ENCODE assay signal across 8 cellular contexts in the genomic region with DNA sequence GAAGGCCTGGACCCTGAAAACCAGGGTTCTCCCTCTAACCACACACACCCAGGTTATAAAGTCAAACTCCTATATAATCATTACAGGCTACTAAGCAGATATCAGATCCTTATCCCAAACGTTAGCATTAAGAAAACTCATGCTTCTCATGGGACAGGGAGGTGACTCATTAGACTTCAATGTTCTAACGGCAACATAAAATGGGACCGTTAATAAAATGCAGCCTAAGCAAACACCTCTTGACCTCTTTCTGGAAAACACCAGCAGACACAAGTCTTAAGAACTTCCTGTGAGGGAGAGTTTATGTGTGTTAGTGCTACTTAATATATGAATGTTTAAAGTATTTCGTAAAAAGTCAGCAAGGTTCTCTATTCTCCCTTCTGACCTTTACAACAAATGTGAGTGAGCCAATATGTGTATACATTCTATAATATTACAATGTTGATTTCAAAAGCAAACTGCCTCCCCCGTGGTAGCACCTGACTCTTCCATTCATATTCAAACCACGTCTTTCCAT. TPM values are rescaled to one million over a fixed set of nuclear protein-coding genes. Genes with fewer than 3 reads are reported as not detected.
DNase-seq lines count a peak whose midpoint lies in the region; ATAC-seq, FAIRE-seq and TF ChIP-seq lines count a peak whose summit lies in the region.

No MANE protein-coding gene starts in this region.

- peak overlapping the region; percentile 86 to 89 for H3K27ac ChIP-seq in A549
- peak overlapping the region; percentile 94 for H3K27ac ChIP-seq in brain microvascular endothelial cell

- peaks cover 100% of the 10 kb centered on the region for H3K4me1 Mint-ChIP-seq in HFFc6 (ENCODE audit: low read depth)

- peak overlapping the region; percentile 94 for H3K27ac Mint-ChIP-seq in HFFc6

- no peaks in the 10 kb centered on the region for H3K9me3 ChIP-seq in A549
- no peaks in the 10 kb centered on the region for H3K9me3 ChIP-seq in mononuclear cell (ENCODE audit: low read depth, low read length)

- peak; percentile 42 to 71; a peak in 4 of 6 replicates for ATAC-seq in A549
- ATAC-seq in esophagus mucosa: no peak
- no peak for ATAC-seq in HG03521 (IDR thresholded peaks at IDR 0.05; ENCODE audit: unreplicated experiment)

- peak overlapping the region; percentile 74 for H3K4me3 Mint-ChIP-seq in HFFc6

- no peaks in the 10 kb centered on the region for H3K9me3 Mint-ChIP-seq in HFFc6

- TF ChIP-seq CTCF in A549 (IDR thresholded peaks at IDR 0.05) (no peak), HFFc6 (IDR thresholded peaks at IDR 0.05) (no peak), brain microvascular endothelial cell (IDR thresholded peaks at IDR 0.05; ENCODE audit: low read depth, low read length, missing control alignments) (no peak), GM10248 (IDR thresholded peaks at IDR 0.05; ENCODE audit: control extremely low read depth, extremely low read depth, low read depth, missing control alignments) (no peak)

- H3K4me1 ChIP-seq in A549 (peaks cover 93% of the 10 kb centered on the region), mononuclear cell (ENCODE audit: insufficient read depth, low read length) (peaks cover 78% of the 10 kb centered on the region)

- H3K27me3 ChIP-seq in brain microvascular endothelial cell (replicated peaks) (no peaks in the 10 kb centered on the region), mononuclear cell (ENCODE audit: insufficient read depth, low read length) (no peaks in the 10 kb centered on the region)

- POLR2A ChIA-PET in A549 (lab: Yijun Ruan, JAX) (no interaction called here), GM10248 (lab: Yijun Ruan, JAX) (no interaction called here)

- H3K36me3 ChIP-seq in brain microvascular endothelial cell (replicated peaks): no peaks in the 10 kb centered on the region

- in situ Hi-C loops in brain microvascular endothelial cell (cut with HindIII; ENCODE audit: low pct_ligation_motif_present, low sequenced_read_pairs): no loop called here

- peak; percentile 41 to 85; a peak in 2 of 5 replicates for TF ChIP-seq EP300 in A549 (IDR thresholded peaks at IDR 0.05)

- no peaks in the 10 kb centered on the region for H3K27me3 Mint-ChIP-seq in HFFc6 (ENCODE audit: insufficient read depth)

- FAIRE-seq in A549 (lab: Jason Lieb, UNC): no peak

- TF ChIP-seq POLR2A in A549 (IDR thresholded peaks at IDR 0.05; ENCODE audit: low read length): no peak

- WGBS in A549 (ENCODE audit: missing lambda C conversion rate): 0% methylated on average over 6 of the region's 6 CpGs

- H3K4me2 ChIP-seq in A549: peak overlapping the region; percentile 84

- DNase-seq in A549 (ENCODE audit: low read depth in 1 of 2, low spot score in 1 of 2) (peak; percentile 20 to 86), HFFc6 (peak; percentile 89), brain microvascular endothelial cell (peak; percentile 86), GM10248 (ENCODE audit: extremely low spot score) (no peak), NCI-H1105 treated with DMSO at 0.1 percent for 48 hours (lab: John Stamatoyannopoulos, UW) (no peak)

- CTCF ChIA-PET in A549 (lab: Yijun Ruan, JAX) (interaction anchor here (1.3 to 1.4 kb wide), 2 partner anchors 11 to 81 kb away, joined by 3 to 5 read pairs; no protein-coding TSS in a partner anchor), GM10248 (lab: Yijun Ruan, JAX) (interaction anchor here (1.1 to 2.2 kb wide), 4 partner anchors 9 to 198 kb away, joined by 3 to 15 read pairs (median 4); no protein-coding TSS in a partner anchor)

- H3K4me3 ChIP-seq in A549 (peak overlapping the region; percentile 8; the same call in 1 of the 3 replicates), brain microvascular endothelial cell (ENCODE audit: low read depth, low read length) (no peak overlapping the region), mononuclear cell (ENCODE audit: low read length) (peak overlapping the region; percentile 21)

- TF ChIP-seq RAD21 in A549 (conservative IDR thresholded peaks at IDR 0.05 in 1 of 2, IDR thresholded peaks at IDR 0.05 in 1 of 2): 0 out of 5 replicates have a peak, but pooled peaks of 1 of the 2 experiments have one; percentile 13

- H3K36me3 Mint-ChIP-seq in HFFc6 (ENCODE audit: low read depth): peaks cover 13% of the 10 kb centered on the region

TF ChIP-seq in A549, 52 proteins besides CTCF, POLR2A, EP300 and RAD21:
- TF ChIP-seq NFE2L2 (conservative IDR thresholded peaks at IDR 0.05; ENCODE audit: low read length) (no peak), GATA3 (IDR thresholded peaks at IDR 0.05; ENCODE audit: borderline replicate concordance) (peak; percentile 81; the same call in 1 of the 2 replicates), KDM1A (IDR thresholded peaks at IDR 0.05; ENCODE audit: low read depth) (no peak), SMC3 (IDR thresholded peaks at IDR 0.05) (no peak), EHF (CRISPR knock-in tag; IDR thresholded peaks at IDR 0.05) (no peak), BHLHE40 (IDR thresholded peaks at IDR 0.05; ENCODE audit: low read depth, low read length) (no peak), NPAS2 (CRISPR knock-in tag; IDR thresholded peaks at IDR 0.05; ENCODE audit: borderline replicate concordance) (no peak), FOSL2 (IDR thresholded peaks at IDR 0.05) (peak; percentile 49), FOSL2 (CRISPR knock-in tag; IDR thresholded peaks at IDR 0.05) (peak; percentile 86), RCOR1 (IDR thresholded peaks at IDR 0.05; ENCODE audit: low read depth, low read length) (no peak), REST (IDR thresholded peaks at IDR 0.05) (no peak), MAZ (IDR thresholded peaks at IDR 0.05; ENCODE audit: borderline replicate concordance, low read depth, low read length) (no peak), EHMT2 (IDR thresholded peaks at IDR 0.05; ENCODE audit: low read depth) (no peak), KDM5A (IDR thresholded peaks at IDR 0.05) (no peak), RARB (CRISPR knock-in tag; IDR thresholded peaks at IDR 0.05) (0 out of 2 replicates have a peak, but pooled peaks have one; percentile 57), ELK1 (IDR thresholded peaks at IDR 0.05; ENCODE audit: low read depth, low read length) (no peak), JUNB (IDR thresholded peaks at IDR 0.05) (peak; percentile 52), CEBPB (IDR thresholded peaks at IDR 0.05) (peak; percentile 26 to 67; a peak in 3 of 4 replicates), MAFK (IDR thresholded peaks at IDR 0.05; ENCODE audit: partially characterized antibody) (peak; percentile 93), TFCP2L1 (CRISPR knock-in tag; IDR thresholded peaks at IDR 0.05) (no peak), ZSCAN20 (CRISPR knock-in tag; IDR thresholded peaks at IDR 0.05) (no peak), JUN (IDR thresholded peaks at IDR 0.05) (peak in 1 of 2 experiments; percentile 74; a peak in 1 of 5 replicates)
- TF ChIP-seq, protein P1, sequence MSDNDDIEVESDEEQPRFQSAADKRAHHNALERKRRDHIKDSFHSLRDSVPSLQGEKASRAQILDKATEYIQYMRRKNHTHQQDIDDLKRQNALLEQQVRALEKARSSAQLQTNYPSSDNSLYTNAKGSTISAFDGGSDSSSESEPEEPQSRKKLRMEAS (IDR thresholded peaks at IDR 0.05): peak; percentile 70

RNA-seq across cellular contexts. Expression of gene LPIN2, which starts 31.7 kb away (rescaled TPM):
- polyA plus RNA-seq in A549 (2011; rRNA removed) (21.1 and 23.7 TPM in 2 replicates), A549 (2017; fragmentation: RNase III; extraction: RNeasy Plus Mini Kit Qiagen cat#74134 plus additional on column Dnase treatment) (12.5 to 14.0 TPM (median 12.9 TPM) in 3 replicates)
- 6.9 and 8.5 TPM in 2 replicates for polyA plus RNA-seq in A549 (2012; cell fraction: cytosol; rRNA removed)
- 9.9 and 13.4 TPM in 2 replicates for polyA plus RNA-seq in A549 (2012; cell fraction: nucleus; rRNA removed)
- polyA minus RNA-seq in A549 (2011; rRNA and poly(A)+ RNA removed): 17.9 and 18.8 TPM in 2 replicates
- total RNA-seq in HFFc6 (2021; fragmentation: NEBNext Ultra II Directional; extraction: Animal tissue kit (Norgen Biotek cat#: 25700)): 10 to 100 TPM; 24.6 to 27.7 (median 26.3) TPM
- total RNA-seq in mononuclear cell (51.1 TPM), esophagus mucosa (6.9 TPM)

Comparison
In these comparisons a context has a peak if more than half of its experiments do, and no peak if none do; other contexts are left out.
1. ATAC-seq: peak in A549 (2 of 2); none in esophagus mucosa (single experiment) and HG03521 (single experiment).
2. DNase-seq: peak in A549 (2 of 2), HFFc6 (single experiment) and brain microvascular endothelial cell (single experiment); none in GM10248 (single experiment) and NCI-H1105 treated with DMSO at 0.1 percent for 48 hours (single experiment).